Comparison of ENCODE assay signal across 8 cellular contexts in genomic region chr1:59295603-59296002, GRCh38. TPM values are rescaled to one million over a fixed set of nuclear protein-coding genes. Genes with fewer than 3 reads are reported as not detected.
DNase-seq lines count a peak whose midpoint lies in the region; ATAC-seq and TF ChIP-seq lines count a peak whose summit lies in the region.

No MANE protein-coding gene starts in this region.

- H3K36me3 ChIP-seq in MM.1S (replicated peaks; ENCODE audit: insufficient read depth, low read length) (no peaks in the 10 kb centered on the region), duodenal mucosa (ENCODE audit: control insufficient read depth in 1 of 2, insufficient read depth in 2 of 2, low read length in 2 of 2) (no peaks in the 10 kb centered on the region), OCI-LY7 (ENCODE audit: insufficient read depth, low read length) (no peaks in the 10 kb centered on the region)

- H3K4me3 ChIP-seq in MM.1S (ENCODE audit: low read length) (peak overlapping the region; percentile 81), duodenal mucosa (ENCODE audit: low read depth in 1 of 2, low read length in 2 of 2) (peak overlapping the region; percentile 72 to 77), OCI-LY7 (ENCODE audit: low read depth, low read length, poor library complexity, severe bottlenecking) (no peak overlapping the region)

- H3K9me2 ChIP-seq in MM.1S (replicated peaks; ENCODE audit: insufficient read depth, low read length), result no peaks in the 10 kb centered on the region
- no peaks in the 10 kb centered on the region for H3K9me2 ChIP-seq in OCI-LY7 (ENCODE audit: insufficient read depth, low read length)

- no peaks in the 10 kb centered on the region for H3K27me3 ChIP-seq in MM.1S (replicated peaks; ENCODE audit: insufficient read depth, low read length)
- no peaks in the 10 kb centered on the region for H3K27me3 ChIP-seq in duodenal mucosa (ENCODE audit: control insufficient read depth in 1 of 2, insufficient read depth in 2 of 2, low read length in 2 of 2)

- peaks cover 27% of the 10 kb centered on the region for H3K4me1 Mint-ChIP-seq in neural crest cell

- intact Hi-C loops in OCI-LY7 (cut with micrococcal nuclease; ENCODE audit: unreplicated experiment), result loop anchor here (5.0 to 10.0 kb wide), 2 partner anchors 402 to 511 kb away; partner anchors contain the start of gene JUN

- no peaks in the 10 kb centered on the region for H3K9me3 ChIP-seq in MM.1S (replicated peaks; ENCODE audit: insufficient read depth, low read length)
- H3K9me3 ChIP-seq in duodenal mucosa (ENCODE audit: control insufficient read depth in 1 of 2, low read length in 2 of 2), result no peaks in the 10 kb centered on the region
- no peaks in the 10 kb centered on the region for H3K9me3 ChIP-seq in OCI-LY7 (ENCODE audit: low read length)

- no TSS peak for BruUV-seq in OCI-LY7 (replicated peaks; lab: Mats Ljungman, UMichigan)

- no peak overlapping the region for H3K27ac Mint-ChIP-seq in neural crest cell (ENCODE audit: unreplicated experiment)

- DNase-seq in MM.1S (peak; percentile 10), neural crest cell (ENCODE audit: low read depth, low spot score) (no peak), OCI-LY7 (ENCODE audit: low spot score) (no peak), G401 (ENCODE audit: low spot score) (no peak), GF-D8 (lab: John Stamatoyannopoulos, UW) (no peak)

- H4K20me1 ChIP-seq in MM.1S (ENCODE audit: insufficient read depth, low read length) (no peaks in the 10 kb centered on the region), OCI-LY7 (ENCODE audit: insufficient read depth, low read length) (no peaks in the 10 kb centered on the region)

- in situ Hi-C loops in G401 (cut with HindIII; ENCODE audit: low sequenced_read_pairs), result no loop called here

- no peak for TF ChIP-seq CTCF in C4-2B (conservative IDR thresholded peaks at IDR 0.05)
- TF ChIP-seq CTCF in MM.1S (IDR thresholded peaks at IDR 0.05; ENCODE audit: low read length), result no peak
- TF ChIP-seq CTCF in neural crest cell (conservative IDR thresholded peaks at IDR 0.05), result no peak
- TF ChIP-seq CTCF in OCI-LY7 (conservative IDR thresholded peaks at IDR 0.05; ENCODE audit: low read length), result no peak

- H2AFZ ChIP-seq in MM.1S (ENCODE audit: low read length) (peak overlapping the region; percentile 88), OCI-LY7 (ENCODE audit: low read length) (no peak overlapping the region)

- H3K9ac ChIP-seq in MM.1S (ENCODE audit: low read length) (peak overlapping the region; percentile 73), duodenal mucosa (ENCODE audit: low read depth in 1 of 2, low read length in 2 of 2) (peak overlapping the region; percentile 77 to 87)

- H3K4me1 ChIP-seq in MM.1S (ENCODE audit: low read length) (peaks cover 30% of the 10 kb centered on the region), duodenal mucosa (ENCODE audit: control insufficient read depth in 1 of 2, insufficient read depth in 2 of 2, low read length in 2 of 2) (peaks cover 20 to 21% of the 10 kb centered on the region in 2 donors), OCI-LY7 (ENCODE audit: insufficient read depth, low read length, poor library complexity, severe bottlenecking) (no peaks in the 10 kb centered on the region)

- H3K4me3 Mint-ChIP-seq in neural crest cell, result peak overlapping the region; percentile 85

- peaks cover 5% of the 10 kb centered on the region for H3K9me3 Mint-ChIP-seq in neural crest cell

- peaks cover 3% of the 10 kb centered on the region for H3K36me3 Mint-ChIP-seq in neural crest cell (ENCODE audit: low read depth)

- POLR2A ChIA-PET in OCI-LY7 (lab: Charles Lee), result interaction anchor here (0.6 kb wide), 1 partner anchor 510 kb away, joined by 3 read pairs; no protein-coding TSS in a partner anchor

- H3K4me2 ChIP-seq in MM.1S (ENCODE audit: low read depth, low read length) (peak overlapping the region; percentile 92), OCI-LY7 (ENCODE audit: low read length) (no peak overlapping the region)

- ATAC-seq in GM19351 (IDR thresholded peaks at IDR 0.05; ENCODE audit: unreplicated experiment), result no peak

- no peaks in the 10 kb centered on the region for H3K27me3 Mint-ChIP-seq in neural crest cell (ENCODE audit: low read depth)

- no peaks in the 10 kb centered on the region for H3K79me2 ChIP-seq in MM.1S (ENCODE audit: low read length)
- no peaks in the 10 kb centered on the region for H3K79me2 ChIP-seq in OCI-LY7 (ENCODE audit: insufficient read depth, low read depth, low read length)

- peak overlapping the region; percentile 70; the same call in 1 of the 2 replicates for H3K27ac ChIP-seq in C4-2B
- H3K27ac ChIP-seq in MM.1S (ENCODE audit: low read length), result peak overlapping the region; percentile 75; the same call in 1 of the 2 replicates
- peak overlapping the region; percentile 93 for H3K27ac ChIP-seq in duodenal mucosa (ENCODE audit: low read depth, low read length)
- no peak overlapping the region for H3K27ac ChIP-seq in OCI-LY7 (ENCODE audit: low read depth, low read length, poor library complexity, severe bottlenecking)

- CTCF ChIA-PET in OCI-LY7 (lab: Charles Lee; ENCODE audit: unreplicated experiment), result no interaction called here

- H3F3A ChIP-seq in MM.1S (ENCODE audit: insufficient read depth, low read length), result peaks cover 23% of the 10 kb centered on the region

RNA-seq across cellular contexts. Expression of gene FGGY, which starts 1.3 kb away (rescaled TPM):
- total RNA-seq in neural crest cell, result 14.0 and 16.4 TPM in 2 replicates
- 0.18 and 0.63 TPM in 2 replicates for total RNA-seq in OCI-LY7 (2014; rRNA removed; shearing (Covaris generic))
- 4.5 and 4.9 TPM in 2 replicates for total RNA-seq in OCI-LY7 (2022)
- total RNA-seq in G401 (2014; rRNA removed; shearing (Covaris generic)), result 10.2 and 23.4 TPM in 2 replicates
